27 cellular contexts compared by ENCODE assay signal in the genomic region with DNA sequence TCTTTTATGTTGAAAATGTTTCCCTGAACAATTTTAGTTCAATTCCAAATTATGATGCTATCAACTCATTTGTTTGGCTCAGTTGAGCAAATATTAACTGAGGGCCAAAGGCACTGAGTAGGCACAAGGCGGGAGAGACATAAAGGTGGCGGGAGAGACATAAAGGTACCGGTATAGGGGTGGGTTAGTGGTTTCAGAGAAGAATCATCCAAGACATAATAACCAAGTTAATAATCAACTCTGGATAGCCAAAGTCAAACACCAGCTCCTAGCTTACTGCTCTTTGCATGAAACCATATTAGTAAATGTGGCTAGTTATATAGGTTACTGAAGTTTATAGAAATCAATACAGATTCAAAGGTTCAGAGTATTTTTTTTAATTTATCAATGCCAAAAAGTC.
"Had no signal": no experiment of that assay in that cellular context is flagged by ENCODE, and none has a peak within 500 bp of the region (broad histone marks: within the 10 kb centered on the region; RNA-seq: fewer than 3 reads in every experiment).

No MANE protein-coding gene starts in this region.

- H3K4me3 ChIP-seq: adrenal gland, ascending aorta, cardiac muscle cell, coronary artery, heart left ventricle, left ventricle myocardium inferior, lung, skin epidermis, thoracic aorta had no signal

- H3K36me3 ChIP-seq: adrenal gland, ascending aorta, cardiac muscle cell, left ventricle myocardium inferior, thoracic aorta had no signal

- H3K4me1 ChIP-seq: adrenal gland, ascending aorta, heart left ventricle, left ventricle myocardium inferior had no signal

- H3K9me3 ChIP-seq: adrenal gland, ascending aorta, heart left ventricle, left ventricle myocardium inferior, thoracic aorta had no signal

- H3K27ac ChIP-seq: adrenal gland, ascending aorta, cardiac muscle cell, coronary artery, heart left ventricle, left ventricle myocardium inferior, skin epidermis, thoracic aorta had no signal

- ATAC-seq: esophagus mucosa; heart left ventricle; natural killer cell treated with Interleukin-12 subunit alpha and Interleukin-12 subunit beta and Interleukin-15 and Interleukin-18, amount 100 ng/mL, for 72 hours; sciatic nerve; stimulated activated effector memory CD8-positive, alpha-beta T cell treated with anti-CD3 and anti-CD28 coated beads, Interleukin-12 subunit alpha, Interleukin-12 subunit beta, amount 100 ng/mL, for 72 hours; T-helper 17 cell had no signal

- DNase-seq: activated CD4-positive, alpha-beta memory T cell treated with anti-CD3 and anti-CD28 coated beads for 36 hours; activated CD4-positive, alpha-beta T cell treated with anti-CD3 and anti-CD28 coated beads, Interleukin-2, amount 10 ng/mL, durations not matched to agents 24 days and 14 days; activated CD4-positive, CD25-positive, alpha-beta regulatory T cell treated with anti-CD3 and anti-CD28 coated beads, Interleukin-2, amount 50 U/mL, for 72 hours; activated CD8-positive, alpha-beta memory T cell treated with anti-CD3 and anti-CD28 coated beads, Interleukin-2, amount 50 U/mL, for 4 hours; activated effector memory CD4-positive, alpha-beta T cell treated with anti-CD3 and anti-CD28 coated beads, Interleukin-2, amount 50 U/mL, for 16 hours; activated naive CD4-positive, alpha-beta T cell treated with anti-CD3 and anti-CD28 coated beads for 36 hours; activated naive CD8-positive, alpha-beta T cell treated with anti-CD3 and anti-CD28 coated beads for 36 hours; activated T-cell treated with anti-CD3 and anti-CD28 coated beads, Interleukin-2, amount 50 U/mL, for 1 hour; adrenal gland; cerebellar nuclear complex; foreskin fibroblast; heart left ventricle; left ventricle myocardium inferior; stimulated activated CD4-positive, alpha-beta T cell treated with anti-CD3 and anti-CD28 coated beads, Interleukin-4, amount 100 ng/mL, for 24 hours; T-helper 17 cell; T1000; trophoblast cell had no signal

- H3K27me3 ChIP-seq: adrenal gland, ascending aorta, cardiac muscle cell, heart left ventricle had no signal
